12 cellular contexts compared by ENCODE assay signal in genomic region chr17:6567528-6568185, GRCh38. TPM values are rescaled to one million over a fixed set of nuclear protein-coding genes. Genes with fewer than 3 reads are reported as not detected.
DNase-seq lines count a peak whose midpoint lies in the region; ATAC-seq and TF ChIP-seq lines count a peak whose summit lies in the region.
"Had no signal": no experiment of that assay in that cellular context is flagged by ENCODE, and none has a peak within 500 bp of the region (broad histone marks: within the 10 kb centered on the region; RNA-seq: fewer than 3 reads in every experiment).

No MANE protein-coding gene starts in this region.

- 51% methylated on average over 15 of the region's 15 CpGs for WGBS in suprapubic skin
- 69% methylated on average over 14 of the region's 15 CpGs for WGBS in esophagus muscularis mucosa

- no peak for ATAC-seq in activated CD8-positive, alpha-beta memory T cell treated with anti-CD3 and anti-CD28 coated beads, Interleukin-2, amount 10 ng/mL, durations not matched to agents 7 days and 5 days
- peak; percentile 91 for ATAC-seq in left lung
- no peak for ATAC-seq in HG03342 (IDR thresholded peaks at IDR 0.05; ENCODE audit: unreplicated experiment)

- H3K4me1 ChIP-seq in left lung, result no peaks in the 10 kb centered on the region
- H3K4me1 ChIP-seq in suprapubic skin, result peaks cover 10% of the 10 kb centered on the region
- H3K4me1 ChIP-seq in esophagus muscularis mucosa, result peaks cover 0 to 24% (median 21%) of the 10 kb centered on the region in 4 donors

- H3K4me3 ChIP-seq in left lung (no peak overlapping the region), suprapubic skin (no peak overlapping the region), esophagus muscularis mucosa (no peak overlapping the region)
- H3K4me3 ChIP-seq: ovary had no signal

- H3K27ac ChIP-seq in left lung (peak overlapping the region; percentile 67 to 69), suprapubic skin (no peak overlapping the region), esophagus muscularis mucosa (replicated peaks in 1 of 4) (peak overlapping the region in 2 of 4 donors; percentile 19 to 30)
- H3K27ac ChIP-seq: ovary had no signal

- no peak overlapping the region for H3K4me3 Mint-ChIP-seq in activated CD8-positive, alpha-beta memory T cell treated with anti-CD3 and anti-CD28 coated beads, Interleukin-2, amount 10 ng/mL, durations not matched to agents 7 days and 5 days
- H3K4me3 Mint-ChIP-seq in brain, result peak overlapping the region in 3 of 5 experiments; percentile 8 to 54 (median 48)

- TF ChIP-seq CTCF in brain (conservative IDR thresholded peaks at IDR 0.05) (no peak), left lung (IDR thresholded peaks at IDR 0.05) (no peak), suprapubic skin (IDR thresholded peaks at IDR 0.05) (no peak), esophagus muscularis mucosa (IDR thresholded peaks at IDR 0.05) (no peak)

- DNase-seq in activated CD8-positive, alpha-beta memory T cell treated with anti-CD3 and anti-CD28 coated beads for 24 hours, result peak; percentile 40
- DNase-seq in activated CD8-positive, alpha-beta memory T cell treated with anti-CD3 and anti-CD28 coated beads, Interleukin-2, amount 10 ng/mL, durations not matched to agents 7 days and 5 days, result no peak
- DNase-seq in left lung, result peak in 1 of 2 donors; percentile 62
- peak; percentile 62 to 79 for DNase-seq in suprapubic skin (ENCODE audit: low spot score in 2 of 2)
- no peak for DNase-seq in esophagus muscularis mucosa (ENCODE audit: extremely low spot score)
- no peak for DNase-seq in NCI-H146 treated with DMSO at 0.1 percent for 48 hours (lab: John Stamatoyannopoulos, UW; ENCODE audit: unreplicated experiment)
- DNase-seq: NCI-H1694; ovary; stimulated activated CD4-positive, alpha-beta T cell treated with anti-CD3 and anti-CD28 coated beads, Interleukin-4, amount 100 ng/mL, for 4 hours; substantia nigra had no signal

- TF ChIP-seq EP300 in suprapubic skin (IDR thresholded peaks at IDR 0.05), result no peak
- no peak for TF ChIP-seq EP300 in esophagus muscularis mucosa (IDR thresholded peaks at IDR 0.05)

- H3K27me3 ChIP-seq in left lung (no peaks in the 10 kb centered on the region), suprapubic skin (no peaks in the 10 kb centered on the region), esophagus muscularis mucosa (no peaks in the 10 kb centered on the region)
- H3K27me3 ChIP-seq: ovary had no signal

- H3K9me3 Mint-ChIP-seq in activated CD8-positive, alpha-beta memory T cell treated with anti-CD3 and anti-CD28 coated beads, Interleukin-2, amount 10 ng/mL, durations not matched to agents 7 days and 5 days (ENCODE audit: low read depth), result no peaks in the 10 kb centered on the region
- H3K9me3 Mint-ChIP-seq in brain, result no peaks in the 10 kb centered on the region

- no peaks in the 10 kb centered on the region for H3K4me1 Mint-ChIP-seq in activated CD8-positive, alpha-beta memory T cell treated with anti-CD3 and anti-CD28 coated beads, Interleukin-2, amount 10 ng/mL, durations not matched to agents 7 days and 5 days
- peaks cover 53% of the 10 kb centered on the region for H3K4me1 Mint-ChIP-seq in brain

- CTCF ChIA-PET in activated CD8-positive, alpha-beta memory T cell treated with anti-CD3 and anti-CD28 coated beads, Interleukin-2, amount 10 ng/mL, durations not matched to agents 7 days and 5 days (lab: Charles Lee), result no interaction called here

- H3K36me3 ChIP-seq in left lung (no peaks in the 10 kb centered on the region), suprapubic skin (no peaks in the 10 kb centered on the region), esophagus muscularis mucosa (no peaks in the 10 kb centered on the region)
- H3K36me3 ChIP-seq: ovary had no signal

- no peak for TF ChIP-seq POLR2A in suprapubic skin (IDR thresholded peaks at IDR 0.05)
- no peak for TF ChIP-seq POLR2A in esophagus muscularis mucosa (IDR thresholded peaks at IDR 0.05; ENCODE audit: low read depth)

- intact Hi-C loops in left lung (cut with DNase I), result no loop called here
- intact Hi-C loops in esophagus muscularis mucosa (cut with DNase I), result no loop called here

- H3K9me3 ChIP-seq in left lung, result no peaks in the 10 kb centered on the region
- H3K9me3 ChIP-seq in suprapubic skin, result no peaks in the 10 kb centered on the region
- H3K9me3 ChIP-seq in esophagus muscularis mucosa, result no peaks in the 10 kb centered on the region
- H3K9me3 ChIP-seq: ovary had no signal

- peaks cover 2% of the 10 kb centered on the region for H3K27me3 Mint-ChIP-seq in activated CD8-positive, alpha-beta memory T cell treated with anti-CD3 and anti-CD28 coated beads, Interleukin-2, amount 10 ng/mL, durations not matched to agents 7 days and 5 days
- no peaks in the 10 kb centered on the region for H3K27me3 Mint-ChIP-seq in brain

- H3K36me3 Mint-ChIP-seq in activated CD8-positive, alpha-beta memory T cell treated with anti-CD3 and anti-CD28 coated beads, Interleukin-2, amount 10 ng/mL, durations not matched to agents 7 days and 5 days, result no peaks in the 10 kb centered on the region
- peaks cover 5% of the 10 kb centered on the region for H3K36me3 Mint-ChIP-seq in brain

- no peak overlapping the region for H3K27ac Mint-ChIP-seq in activated CD8-positive, alpha-beta memory T cell treated with anti-CD3 and anti-CD28 coated beads, Interleukin-2, amount 10 ng/mL, durations not matched to agents 7 days and 5 days
- peak overlapping the region; percentile 38 to 94 (median 70) for H3K27ac Mint-ChIP-seq in brain

RNA-seq across cellular contexts. Expression of gene PITPNM3, which starts 11.3 kb away (rescaled TPM):
- under 1 TPM; 0.37 to 0.76 TPM for total RNA-seq in activated CD8-positive, alpha-beta memory T cell treated with anti-CD3 and anti-CD28 coated beads, Interleukin-2, amount 10 ng/mL, durations not matched to agents 7 days and 5 days
- 6.5 TPM for polyA plus RNA-seq in brain (ENCODE audit: insufficient read depth, low read depth, low replicate concordance)
- total RNA-seq in left lung (10 to 100 TPM; 12.3 to 13.8 TPM), suprapubic skin (10 to 100 TPM; 16.4 to 31.1 (median 19.2) TPM), esophagus muscularis mucosa (10 to 100 TPM; 46.5 to 93.2 (median 68.9) TPM)

Comparison
In these comparisons a context has a peak if more than half of its experiments do, and no peak if none do; other contexts are left out.
1. DNase-seq: peak in activated CD8-positive, alpha-beta memory T cell treated with anti-CD3 and anti-CD28 coated beads for 24 hours (single experiment) and suprapubic skin (2 of 2); none in activated CD8-positive, alpha-beta memory T cell treated with anti-CD3 and anti-CD28 coated beads, Interleukin-2, amount 10 ng/mL, durations not matched to agents 7 days and 5 days (single experiment), esophagus muscularis mucosa (single experiment) and NCI-H146 treated with DMSO at 0.1 percent for 48 hours (single experiment).
2. RNA of gene PITPNM3, which starts 11.3 kb away (total RNA-seq): 46.5 to 93.2 TPM in esophagus muscularis mucosa, 16.4 to 31.1 TPM in suprapubic skin and 12.3 to 13.8 TPM in left lung; 0.37 to 0.76 TPM in activated CD8-positive, alpha-beta memory T cell treated with anti-CD3 and anti-CD28 coated beads, Interleukin-2, amount 10 ng/mL, durations not matched to agents 7 days and 5 days; every median in the first group is over 4 times any median in the second.